In genomic region chr1:46278807-46279206, GRCh38 we compare ENCODE assay signal across 23 cellular contexts. TPM values are rescaled to one million over a fixed set of nuclear protein-coding genes. Genes with fewer than 3 reads are reported as not detected.
A peak's percentile ranks its signal among the peaks of the same experiment; 100 is the strongest.
DNase-seq lines count a peak whose midpoint lies in the region; ATAC-seq and TF ChIP-seq lines count a peak whose summit lies in the region.
"Had no signal": no experiment of that assay in that cellular context is flagged by ENCODE, and none has a peak within 500 bp of the region (broad histone marks: within the 10 kb centered on the region; RNA-seq: fewer than 3 reads in every experiment).

No MANE protein-coding gene starts in this region.

- TF ChIP-seq CTCF in ovary (IDR thresholded peaks at IDR 0.05) (no peak), GM20000 (IDR thresholded peaks at IDR 0.05; ENCODE audit: extremely low read depth, missing control alignments) (no peak), adrenal gland (IDR thresholded peaks at IDR 0.05) (no peak)

- H3K36me3 ChIP-seq in ovary (no peaks in the 10 kb centered on the region), adrenal gland (replicated peaks in 1 of 2) (peaks cover 0 to 52% of the 10 kb centered on the region in 2 donors)

- DNase-seq in RPMI7951 (ENCODE audit: low read depth), result peak; percentile 66
- DNase-seq in cerebellar cortex (ENCODE audit: low spot score), result peak; percentile 81
- DNase-seq in ovary, result peak in 3 of 5 donors; percentile 18 to 31 (median 30)
- DNase-seq in GM20000 (ENCODE audit: low spot score), result no peak
- no peak for DNase-seq in adrenal gland
- DNase-seq: activated naive CD8-positive, alpha-beta T cell treated with anti-CD3 and anti-CD28 coated beads, Interleukin-2, amount 10 ng/mL, durations not matched to agents 7 days and 5 days; AML-193; endodermal cell; foreskin fibroblast; GOT3; KBM-7; kidney glomerular epithelial cell; mesenchymal stem cell; naive thymus-derived CD8-positive, alpha-beta T cell; NCI-H1092; NCI-H526 treated with DMSO at 0.1 percent for 48 hours; stimulated activated CD4-positive, alpha-beta T cell treated with anti-CD3 and anti-CD28 coated beads, Interleukin-4, amount 100 ng/mL, for 24 hours had no signal

- ATAC-seq in HG02981 (IDR thresholded peaks at IDR 0.05; ENCODE audit: unreplicated experiment), result no peak
- no peak for ATAC-seq in GM21786 (IDR thresholded peaks at IDR 0.05; ENCODE audit: unreplicated experiment)
- ATAC-seq: naive thymus-derived CD8-positive, alpha-beta T cell had no signal

- H3K27ac ChIP-seq in ovary (no peak overlapping the region), adrenal gland (no peak overlapping the region)
- H3K27ac ChIP-seq: HL-60, SK-N-MC, skin epidermis had no signal

- TF ChIP-seq POLR2A in GM15510 (IDR thresholded peaks at IDR 0.05; ENCODE audit: borderline replicate concordance, extremely low read depth, insufficient read length), result peak; percentile 31
- no peak for TF ChIP-seq POLR2A in ovary (IDR thresholded peaks at IDR 0.05)
- no peak for TF ChIP-seq POLR2A in adrenal gland (IDR thresholded peaks at IDR 0.05)

- H3K4me3 ChIP-seq in ovary, result no peak overlapping the region
- no peak overlapping the region for H3K4me3 ChIP-seq in adrenal gland
- H3K4me3 ChIP-seq: SK-N-MC, skin epidermis had no signal

- H3K4me1 ChIP-seq in ovary (ENCODE audit: insufficient read depth) (no peaks in the 10 kb centered on the region), adrenal gland (replicated peaks in 1 of 2) (no peaks in the 10 kb centered on the region)

- no peak for TF ChIP-seq EP300 in ovary (IDR thresholded peaks at IDR 0.05)

- WGBS in ovary, 3 donors, result 83 to 86% (median 83%) methylated on average over 12 of the region's 12 CpGs
- 88 to 95% (median 93%) methylated on average over 2 to 12 of the region's 12 CpGs for WGBS in adrenal gland, 4 donors

- intact Hi-C loops in ovary (cut with DNase I) (no loop called here), adrenal gland (cut with DNase I) (no loop called here)

- H3K9me3 ChIP-seq in ovary, result no peaks in the 10 kb centered on the region
- H3K9me3 ChIP-seq in adrenal gland (replicated peaks in 1 of 3), result no peaks in the 10 kb centered on the region

- no peaks in the 10 kb centered on the region for H3K27me3 ChIP-seq in ovary
- H3K27me3 ChIP-seq in adrenal gland, result no peaks in the 10 kb centered on the region

RNA-seq across cellular contexts. Expression of gene LRRC41, which starts 24.6 kb away (rescaled TPM):
- total RNA-seq in RPMI7951 (2014; rRNA removed; shearing (Covaris generic)), result 60.8 and 63.3 TPM in 2 replicates
- 10 to 100 TPM; 54.8 to 99.8 (median 74.1) TPM for total RNA-seq in ovary
- polyA plus RNA-seq in ovary, result 10 to 100 TPM; 37.5 to 49.5 TPM
- 10 to 100 TPM; 64.5 to 95.8 (median 71.3) TPM for total RNA-seq in adrenal gland
- polyA plus RNA-seq in adrenal gland, result 10 to 100 TPM; 38.5 to 43.2 (median 41.5) TPM

RNA-seq across cellular contexts. Expression of gene UQCRH, which starts 24.7 kb away (rescaled TPM):
- total RNA-seq in RPMI7951 (2014; rRNA removed; shearing (Covaris generic)), result 747 and 790 TPM in 2 replicates
- total RNA-seq in ovary (100 to 1,000 TPM; 140 to 453 (median 189) TPM), adrenal gland (100 to 1,000 TPM; 118 to 251 (median 168) TPM)
- polyA plus RNA-seq in ovary (100 to 1,000 TPM; 272 to 359 TPM), adrenal gland (100 to 1,000 TPM; 174 to 256 (median 245) TPM)

RNA-seq across cellular contexts. Expression of gene RAD54L, which starts 31.2 kb away (rescaled TPM):
- 12.7 and 13.1 TPM in 2 replicates for total RNA-seq in RPMI7951 (2014; rRNA removed; shearing (Covaris generic))
- total RNA-seq in ovary, result 1 to 10 TPM in 2 of 7 donors, under 1 TPM in 4, not detected in 1; 0.28 to 1.4 (median 0.82) TPM
- under 1 TPM; 0.50 to 0.63 TPM for polyA plus RNA-seq in ovary
- total RNA-seq in adrenal gland, result 1 to 10 TPM in 3 of 8 donors, under 1 TPM in 3, not detected in 2; 0.49 to 2.7 (median 0.88) TPM
- 1 to 10 TPM; 1.3 to 2.1 (median 1.9) TPM for polyA plus RNA-seq in adrenal gland

Comparison
In these comparisons a context has a peak if more than half of its experiments do, and no peak if none do; other contexts are left out.
1. DNase-seq: peak in RPMI7951 (single experiment), cerebellar cortex (single experiment) and ovary (3 of 5); none in GM20000 (single experiment) and adrenal gland (0 of 7).